In genomic region chr1:19450811-19451564, GRCh38 we compare ENCODE assay signal across 1 cellular context.
TF ChIP-seq lines count a peak whose summit lies in the region.

No MANE protein-coding gene starts in this region.

TF ChIP-seq in HCT116, 20 proteins besides CTCF, POLR2A, EP300 and RAD21 (continued from another document):
- TF ChIP-seq REST (IDR thresholded peaks at IDR 0.05; ENCODE audit: low read depth) (no peak), JUND (IDR thresholded peaks at IDR 0.05) (peak; percentile 81), MAX (IDR thresholded peaks at IDR 0.05) (0 out of 2 replicates have a peak, but pooled peaks have one; percentile 21), CEBPB (IDR thresholded peaks at IDR 0.05; ENCODE audit: low read depth) (0 out of 2 replicates have a peak, but pooled peaks have one; percentile 32)
